Comparison of ENCODE assay signal across 28 cellular contexts in genomic region chr1:78570539-78570938, GRCh38. TPM values are rescaled to one million over a fixed set of nuclear protein-coding genes. Genes with fewer than 3 reads are reported as not detected.
DNase-seq lines count a peak whose midpoint lies in the region; TF ChIP-seq lines count a peak whose summit lies in the region.
"Had no signal": no experiment of that assay in that cellular context is flagged by ENCODE, and none has a peak within 500 bp of the region (broad histone marks: within the 10 kb centered on the region; RNA-seq: fewer than 3 reads in every experiment).

No MANE protein-coding gene starts in this region.

- 68 to 72% (median 69%) methylated on average over 2 of the region's 2 CpGs for WGBS in adrenal gland, 4 donors

- no peak overlapping the region for H3K4me2 ChIP-seq in neural progenitor cell

- no peak overlapping the region for H3K4me3 ChIP-seq in NT2/D1 (ENCODE audit: insufficient read length, low read depth)
- H3K4me3 ChIP-seq in choroid plexus epithelial cell (ENCODE audit: low read depth, low read length): no peak overlapping the region
- no peak overlapping the region for H3K4me3 ChIP-seq in neural progenitor cell
- no peak overlapping the region for H3K4me3 ChIP-seq in adrenal gland
- H3K4me3 ChIP-seq: esophagus squamous epithelium, MG63, pancreas, right lobe of liver, suprapubic skin, uterus had no signal

- no peaks in the 10 kb centered on the region for H3F3A ChIP-seq in neural progenitor cell (ENCODE audit: low read depth)

- TF ChIP-seq CTCF in choroid plexus epithelial cell (conservative IDR thresholded peaks at IDR 0.05; ENCODE audit: low read depth, low read length): peak; percentile 12
- TF ChIP-seq CTCF in neural progenitor cell (IDR thresholded peaks at IDR 0.05): peak; percentile 27
- TF ChIP-seq CTCF in adrenal gland (IDR thresholded peaks at IDR 0.05): no peak

- H3K9ac ChIP-seq in NT2/D1 (ENCODE audit: insufficient read length, low read depth) (no peak overlapping the region), neural progenitor cell (no peak overlapping the region)

- H3K27me3 ChIP-seq in NT2/D1 (ENCODE audit: insufficient read depth, insufficient read length): no peaks in the 10 kb centered on the region
- H3K27me3 ChIP-seq in neural progenitor cell: no peaks in the 10 kb centered on the region
- H3K27me3 ChIP-seq in adrenal gland: no peaks in the 10 kb centered on the region
- H3K27me3 ChIP-seq: esophagus squamous epithelium, MG63, pancreas, right lobe of liver, suprapubic skin, uterus had no signal

- H3K4me3 Mint-ChIP-seq in neural progenitor cell: no peak overlapping the region
- H3K4me3 Mint-ChIP-seq: activated naive CD4-positive, alpha-beta T cell treated with anti-CD3 and anti-CD28 coated beads, Interleukin-2, amount 10 ng/mL, durations not matched to agents 7 days and 5 days; B cell; central memory CD8-positive, alpha-beta T cell; natural killer cell had no signal

- H2AFZ ChIP-seq in neural progenitor cell (replicated peaks): no peak overlapping the region

- H3K9me3 ChIP-seq in NT2/D1 (ENCODE audit: insufficient read depth, low read length) (no peaks in the 10 kb centered on the region), neural progenitor cell (ENCODE audit: low read depth) (no peaks in the 10 kb centered on the region), adrenal gland (replicated peaks in 1 of 3) (no peaks in the 10 kb centered on the region)
- H3K9me3 ChIP-seq: esophagus squamous epithelium, MG63, pancreas, right lobe of liver, suprapubic skin, uterus had no signal

- intact Hi-C loops in adrenal gland (cut with DNase I): no loop called here

- H3K79me2 ChIP-seq in neural progenitor cell (ENCODE audit: low read depth): no peaks in the 10 kb centered on the region

- DNase-seq in DMS 273 (lab: John Stamatoyannopoulos, UW; ENCODE audit: unreplicated experiment) (peak; percentile 25), DMS 273 treated with DMSO at 0.1 percent for 48 hours (lab: John Stamatoyannopoulos, UW) (no peak), NT2/D1 (ENCODE audit: low read depth, low spot score) (peak; percentile 8), choroid plexus epithelial cell (ENCODE audit: low read depth) (no peak), neural progenitor cell (ENCODE audit: low spot score) (no peak), NCI-H345 (lab: John Stamatoyannopoulos, UW) (no peak), adrenal gland (no peak), NCI-H146 (lab: John Stamatoyannopoulos, UW) (no peak)
- DNase-seq: activated naive CD4-positive, alpha-beta T cell treated with anti-CD3 and anti-CD28 coated beads, Interleukin-2, amount 10 ng/mL, durations not matched to agents 7 days and 5 days; activated T-cell treated with anti-CD3 and anti-CD28 coated beads, Interleukin-2, amount 50 U/mL, for 48 hours; aorta; effector CD8-positive, alpha-beta T cell; esophagus squamous epithelium; GF-D8; IMR-90; left cardiac atrium; MG63; natural killer cell; NCI-H1436 treated with DMSO at 0.1 percent for 48 hours; pancreas; right lobe of liver; T-helper 9 cell; uterus had no signal

- H3K27ac ChIP-seq in neural progenitor cell (no peak overlapping the region), adrenal gland (no peak overlapping the region)
- H3K27ac ChIP-seq: 22Rv1, esophagus squamous epithelium, HL-60, pancreas, right lobe of liver, suprapubic skin, uterus had no signal

- no peak overlapping the region for H3K27ac Mint-ChIP-seq in neural progenitor cell
- H3K27ac Mint-ChIP-seq: activated naive CD4-positive, alpha-beta T cell treated with anti-CD3 and anti-CD28 coated beads, Interleukin-2, amount 10 ng/mL, durations not matched to agents 7 days and 5 days; B cell; natural killer cell had no signal

- no peaks in the 10 kb centered on the region for H3K27me3 Mint-ChIP-seq in neural progenitor cell (ENCODE audit: insufficient read depth, low read depth)
- H3K27me3 Mint-ChIP-seq: activated naive CD4-positive, alpha-beta T cell treated with anti-CD3 and anti-CD28 coated beads, Interleukin-2, amount 10 ng/mL, durations not matched to agents 7 days and 5 days; B cell; central memory CD8-positive, alpha-beta T cell had no signal

- no peaks in the 10 kb centered on the region for H3K9me3 Mint-ChIP-seq in neural progenitor cell
- H3K9me3 Mint-ChIP-seq: activated naive CD4-positive, alpha-beta T cell treated with anti-CD3 and anti-CD28 coated beads, Interleukin-2, amount 10 ng/mL, durations not matched to agents 7 days and 5 days; central memory CD8-positive, alpha-beta T cell had no signal

- no peaks in the 10 kb centered on the region for H3K4me1 Mint-ChIP-seq in neural progenitor cell
- H3K4me1 Mint-ChIP-seq: activated naive CD4-positive, alpha-beta T cell treated with anti-CD3 and anti-CD28 coated beads, Interleukin-2, amount 10 ng/mL, durations not matched to agents 7 days and 5 days; B cell; central memory CD8-positive, alpha-beta T cell; natural killer cell had no signal

- no peaks in the 10 kb centered on the region for H3K36me3 Mint-ChIP-seq in neural progenitor cell
- H3K36me3 Mint-ChIP-seq: activated naive CD4-positive, alpha-beta T cell treated with anti-CD3 and anti-CD28 coated beads, Interleukin-2, amount 10 ng/mL, durations not matched to agents 7 days and 5 days; natural killer cell had no signal

- no peak for TF ChIP-seq POLR2A in adrenal gland (IDR thresholded peaks at IDR 0.05)

- no peaks in the 10 kb centered on the region for H3K4me1 ChIP-seq in NT2/D1 (ENCODE audit: insufficient read depth, insufficient read length)
- no peaks in the 10 kb centered on the region for H3K4me1 ChIP-seq in neural progenitor cell
- no peaks in the 10 kb centered on the region for H3K4me1 ChIP-seq in adrenal gland (replicated peaks in 1 of 2)
- H3K4me1 ChIP-seq: esophagus squamous epithelium, pancreas, right lobe of liver, suprapubic skin, uterus had no signal

- H3K36me3 ChIP-seq in NT2/D1 (ENCODE audit: insufficient read depth, insufficient read length, low read length) (no peaks in the 10 kb centered on the region), neural progenitor cell (no peaks in the 10 kb centered on the region), adrenal gland (replicated peaks in 1 of 2) (no peaks in the 10 kb centered on the region)
- H3K36me3 ChIP-seq: esophagus squamous epithelium, MG63, pancreas, right lobe of liver, suprapubic skin, uterus had no signal

- H4K20me1 ChIP-seq in neural progenitor cell (ENCODE audit: low read depth): no peaks in the 10 kb centered on the region

RNA-seq across cellular contexts. Expression of gene IFI44L, which starts 49.7 kb away (rescaled TPM):
- total RNA-seq in neural progenitor cell (ENCODE audit: low replicate concordance) (not detected in 2 replicates), adrenal gland (10 to 100 TPM in 7 of 8 donors, 1 to 10 TPM in 1; 8.7 to 57.0 (median 13.0) TPM)
- polyA plus RNA-seq in adrenal gland: 10 to 100 TPM in 2 of 3 donors, 1 to 10 TPM in 1; 4.4 to 20.6 (median 10.3) TPM

Comparison
In these comparisons a context has a peak if more than half of its experiments do, and no peak if none do; other contexts are left out.
1. DNase-seq: peak in DMS 273 (single experiment) and NT2/D1 (single experiment); none in DMS 273 treated with DMSO at 0.1 percent for 48 hours (single experiment), choroid plexus epithelial cell (single experiment), neural progenitor cell (single experiment), NCI-H345 (single experiment), adrenal gland (0 of 7) and NCI-H146 (single experiment).
2. CTCF ChIP-seq: peak in choroid plexus epithelial cell (single experiment) and neural progenitor cell (single experiment); none in adrenal gland (0 of 6).